3 cellular contexts compared by ENCODE assay signal in the genomic region with DNA sequence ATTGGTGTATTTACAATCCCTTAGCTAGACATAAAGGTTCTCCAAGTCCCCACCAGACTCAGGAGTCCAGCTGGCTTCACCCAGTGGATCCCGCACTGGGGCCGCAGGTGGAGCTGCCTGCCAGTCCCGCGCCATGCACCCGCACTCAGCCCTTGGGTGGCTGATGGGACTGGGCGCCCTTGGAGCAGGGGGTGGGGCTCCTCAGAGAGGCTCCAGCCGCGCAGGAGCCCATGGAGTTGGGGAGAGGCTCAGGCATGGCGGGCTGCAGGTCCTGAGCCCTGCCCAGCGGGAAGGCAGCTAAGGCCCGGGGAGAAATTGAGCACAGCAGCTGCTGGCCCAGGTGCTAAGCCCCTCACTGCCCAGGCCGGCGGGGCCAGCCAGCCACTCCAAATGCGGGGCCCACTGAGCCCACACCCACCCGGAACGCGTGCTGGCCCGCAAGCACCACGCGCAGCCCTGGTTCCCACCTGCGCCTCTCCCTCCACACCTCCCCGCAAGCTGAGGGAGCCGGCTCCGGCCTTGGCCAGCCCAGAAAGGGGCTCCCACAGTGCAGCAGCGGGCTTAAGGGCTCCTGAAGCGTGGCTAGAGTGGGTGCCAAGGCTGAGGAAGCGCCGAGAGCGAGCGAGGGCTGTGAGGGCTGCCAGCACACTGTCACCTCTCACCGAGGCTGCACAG. TPM values are rescaled to one million over a fixed set of nuclear protein-coding genes. Genes with fewer than 3 reads are reported as not detected.
DNase-seq lines count a peak whose midpoint lies in the region; ATAC-seq, FAIRE-seq and TF ChIP-seq lines count a peak whose summit lies in the region.
"Not testable (repeated sequence)": the region's sequence is repeated elsewhere in the genome, so short reads cannot be mapped to it uniquely, and the experiment has no call there.

No MANE protein-coding gene starts in this region.

- TF ChIP-seq EP300 in K562 (IDR thresholded peaks at IDR 0.05; ENCODE audit: low read length), result not testable (repeated sequence)

- not testable (repeated sequence) for H3K79me1 ChIP-seq in neuronal stem cell (ENCODE audit: low read depth, low read length)

- not testable (repeated sequence) for H3K4me3 ChIP-seq in K562; neuronal stem cell (ENCODE audit: low read length in 2 of 2)

- not testable (repeated sequence) for H3K9me3 ChIP-seq in K562 (replicated peaks; ENCODE audit: control insufficient read depth, insufficient read depth, low read depth, low read length); neuronal stem cell (replicated peaks in 1 of 2; ENCODE audit: control insufficient read depth in 2 of 2, insufficient read depth in 1 of 2, low read depth in 1 of 2, low read length in 2 of 2)

- not testable (repeated sequence) for TF ChIP-seq CTCF in K562 (IDR thresholded peaks at IDR 0.05 in 2 of 3, conservative IDR thresholded peaks at IDR 0.05 in 1 of 3; ENCODE audit: insufficient read depth in 2 of 3, low read depth in 1 of 3, low read length in 3 of 3)

- H3K9ac ChIP-seq in K562 (ENCODE audit: insufficient read depth in 1 of 2, low read depth in 2 of 2, low read length in 2 of 2); neuronal stem cell (ENCODE audit: low read depth, low read length, poor library complexity): not testable (repeated sequence)

- H2BK5ac ChIP-seq in neuronal stem cell (ENCODE audit: low read length), result not testable (repeated sequence)

- H3K4me2 ChIP-seq in K562 (ENCODE audit: insufficient read depth, low read length); neuronal stem cell (ENCODE audit: insufficient read depth, low read length, poor library complexity, severe bottlenecking): not testable (repeated sequence)

- H4K8ac ChIP-seq in neuronal stem cell (ENCODE audit: low read depth, low read length), result not testable (repeated sequence)

- not testable (repeated sequence) for H3K4me1 ChIP-seq in K562 (replicated peaks in 1 of 2; ENCODE audit: control insufficient read depth in 2 of 2, insufficient read depth in 2 of 2, low read length in 2 of 2); neuronal stem cell (ENCODE audit: control insufficient read depth in 2 of 2, insufficient read depth in 1 of 2, low read depth in 1 of 2, low read length in 2 of 2)

- 57% methylated on average over 22 of the region's 31 CpGs for WGBS in K562 (ENCODE audit: insufficient coverage, low coverage, missing lambda C conversion rate)
- WGBS in neuronal stem cell (ENCODE audit: extremely low coverage in 2 of 2, insufficient read length in 2 of 2, insufficient replicate concordance in 1 of 2), 2 donors, result no CpG with 5 or more reads among the region's 31 CpGs

- H4K20me1 ChIP-seq in K562 (replicated peaks; ENCODE audit: control insufficient read depth, insufficient read depth, low read length), result not testable (repeated sequence)

- not testable (repeated sequence) for TF ChIP-seq POLR2A in K562 (conservative IDR thresholded peaks at IDR 0.05)

- H3K4ac ChIP-seq in neuronal stem cell (ENCODE audit: low read length), result not testable (repeated sequence)

- H2AFZ ChIP-seq in K562 (ENCODE audit: low read depth, low read length), result peak overlapping the region; percentile 38; the same call in 1 of the 2 replicates
- H2AFZ ChIP-seq in neuronal stem cell (ENCODE audit: low read length), result not testable (repeated sequence)

- not testable (repeated sequence) for H2AK5ac ChIP-seq in neuronal stem cell (ENCODE audit: low read depth, low read length)

- POLR2A ChIA-PET in K562 (lab: Yijun Ruan, JAX), result interaction anchor here (0.6 to 1.4 kb wide), 2 partner anchors 9 to 15 kb away, joined by 3 to 4 read pairs; a partner anchor contains a TSS

- not testable (repeated sequence) for H3K79me2 ChIP-seq in K562 (ENCODE audit: control insufficient read depth, insufficient read depth, low read length)

- not testable (repeated sequence) for H3K23ac ChIP-seq in neuronal stem cell (ENCODE audit: low read depth, low read length, poor library complexity)

- not testable (repeated sequence) for H3K27me3 ChIP-seq in K562 (ENCODE audit: control insufficient read depth in 2 of 2, insufficient read depth in 2 of 2, low read length in 2 of 2); neuronal stem cell (ENCODE audit: control insufficient read depth in 3 of 3, insufficient read depth in 3 of 3, low read depth in 1 of 3, low read length in 3 of 3)

- not testable (repeated sequence) for H3K9me1 ChIP-seq in K562 (ENCODE audit: control insufficient read depth, insufficient read depth, low read length)

- not testable (repeated sequence) for BruUV-seq in K562 (replicated peaks; lab: Mats Ljungman, UMichigan)

- not testable (repeated sequence) for DNase-seq in K562 (ENCODE audit: extremely low read depth in 1 of 4, low spot score in 3 of 4); neuronal stem cell (ENCODE audit: low spot score)
- DNase-seq in left ventricle myocardium superior, result peak; percentile 25

- ATAC-seq in K562, left ventricle myocardium superior: not testable (repeated sequence)

- intact Hi-C loops in K562 (cut with micrococcal nuclease); left ventricle myocardium superior (cut with micrococcal nuclease): not testable (repeated sequence)

- not testable (repeated sequence) for H3K36me3 ChIP-seq in K562 (ENCODE audit: control insufficient read depth, insufficient read depth, low read length); neuronal stem cell (replicated peaks in 1 of 2; ENCODE audit: control insufficient read depth in 2 of 2, insufficient read depth in 2 of 2, low read length in 2 of 2)

- H3K18ac ChIP-seq in neuronal stem cell (ENCODE audit: low read length), result peak overlapping the region; percentile 38

- H3K14ac ChIP-seq in neuronal stem cell (ENCODE audit: low read length), result not testable (repeated sequence)

- not testable (repeated sequence) for FAIRE-seq in K562 (lab: Jason Lieb, UNC)

- CTCF ChIA-PET in K562 (lab: Yijun Ruan, JAX; ENCODE audit: low intra/inter-chr PET ratio), result not testable (repeated sequence)

- not testable (repeated sequence) for H3K27ac ChIP-seq in K562 (ENCODE audit: extremely low read depth, low read depth, low read length); neuronal stem cell (replicated peaks; ENCODE audit: low read length)

- H4K91ac ChIP-seq in neuronal stem cell (ENCODE audit: low read depth, low read length, poor library complexity), result not testable (repeated sequence)

- H2BK15ac ChIP-seq in neuronal stem cell (ENCODE audit: low read length), result not testable (repeated sequence)

- TF ChIP-seq RAD21 in K562 (CRISPR knock-in tag; conservative IDR thresholded peaks at IDR 0.05 in 1 of 2, IDR thresholded peaks at IDR 0.05 in 1 of 2), result not testable (repeated sequence)

- H2BK12ac ChIP-seq in neuronal stem cell (ENCODE audit: low read length), result not testable (repeated sequence)

- in situ Hi-C loops in K562 (cut with MboI), result not testable (repeated sequence)

- H2BK120ac ChIP-seq in neuronal stem cell (ENCODE audit: low read depth, low read length), result not testable (repeated sequence)

RNA-seq across cellular contexts. Expression of a gene that starts 8.7 kb away (rescaled TPM):
- 9.0 and 24.6 TPM in 2 replicates for total RNA-seq in K562 (2011; cell fraction: chromatin; rRNA removed; ENCODE audit: low replicate concordance)
- 8.0 and 10.8 TPM in 2 replicates for total RNA-seq in K562 (2011; cell fraction: nucleolus; rRNA removed)
- total RNA-seq in K562 (2011; cell fraction: nucleoplasm; rRNA removed), result 13.1 and 13.6 TPM in 2 replicates
- total RNA-seq in K562 (2014; rRNA removed) (18.4 TPM in 2 replicates), K562 (2014; rRNA removed; fragmentation: Illumina TruSeq; extraction: Trizol) (30.7 and 31.8 TPM in 2 replicates), K562 (2015; rRNA removed; fragmentation: Illumina TruSeq; extraction: Trizol) (31.4 and 32.9 TPM in 2 replicates), K562 (2021) (24.6 and 25.0 TPM in 2 replicates), left ventricle myocardium superior (79.8 TPM)
- polyA plus RNA-seq in K562 (2011; rRNA removed) (38.2 and 54.3 TPM in 2 replicates), K562 (2014; fragmentation: Illumina TruSeq; extraction: Trizol) (27.1 and 29.3 TPM in 2 replicates), K562 (2014; fragmentation: Nextera tagmentation; extraction: Ambion mirVana) (1 to 10 TPM; 5.2 to 5.6 TPM), K562 (2014; rRNA removed) (14.1 and 17.2 TPM in 2 replicates)
- polyA plus RNA-seq in K562 (2011; cell fraction: cytosol; rRNA removed), result 13.5 and 21.9 TPM in 2 replicates
- 6.9 and 13.0 TPM in 2 replicates for polyA plus RNA-seq in K562 (2011; cell fraction: nucleus; rRNA removed)
- polyA plus RNA-seq in K562 (2012), result 18.9 and 39.6 TPM in 2 replicates
- 106 and 110 TPM in 2 replicates for polyA minus RNA-seq in K562 (2011; rRNA and poly(A)+ RNA removed)
- 25.7 and 40.9 TPM in 2 replicates for polyA minus RNA-seq in K562 (2011; cell fraction: cytosol; rRNA and poly(A)+ RNA removed)
- 13.1 and 21.5 TPM in 2 replicates for polyA minus RNA-seq in K562 (2011; cell fraction: nucleus; rRNA and poly(A)+ RNA removed)
- polyA plus RNA-seq in neuronal stem cell (2013, experiment 1 of 2), result 4.9 TPM
- 4.7 TPM for polyA plus RNA-seq in neuronal stem cell (2013, experiment 2 of 2)
